In genomic region chr17:59456428-59456827, GRCh38 we compare ENCODE assay signal across 21 cellular contexts.
"Had no signal": no experiment of that assay in that cellular context is flagged by ENCODE, and none has a peak within 500 bp of the region (broad histone marks: within the 10 kb centered on the region; RNA-seq: fewer than 3 reads in every experiment).

No MANE protein-coding gene starts in this region.

- H3K27ac ChIP-seq: foreskin keratinocyte, hepatocyte, left ventricle myocardium inferior, neutrophil, ovary, prostate gland, thyroid gland, WERI-Rb-1 had no signal

- H3K4me3 Mint-ChIP-seq: activated CD8-positive, alpha-beta T cell treated with anti-CD3 and anti-CD28 coated beads, Interleukin-2, amount 10 ng/mL, durations not matched to agents 7 days and 5 days; brain; immature natural killer cell; nephron; T-helper 17 cell had no signal

- H3K36me3 Mint-ChIP-seq: activated naive CD4-positive, alpha-beta T cell treated with anti-CD3 and anti-CD28 coated beads, Interleukin-2, amount 50 U/mL, for 72 hours; brain; immature natural killer cell had no signal

- H3K9me3 Mint-ChIP-seq: activated naive CD4-positive, alpha-beta T cell treated with anti-CD3 and anti-CD28 coated beads, Interleukin-2, amount 50 U/mL, for 72 hours; brain; immature natural killer cell; nephron had no signal

- H3K27me3 Mint-ChIP-seq: brain had no signal

- H3K4me1 Mint-ChIP-seq: immature natural killer cell, nephron, T-helper 17 cell had no signal

- H3K27ac Mint-ChIP-seq: activated CD8-positive, alpha-beta T cell treated with anti-CD3 and anti-CD28 coated beads, Interleukin-2, amount 10 ng/mL, durations not matched to agents 7 days and 5 days; activated naive CD4-positive, alpha-beta T cell treated with anti-CD3 and anti-CD28 coated beads, Interleukin-2, amount 50 U/mL, for 72 hours; brain; immature natural killer cell; nephron; T-helper 17 cell had no signal

- ATAC-seq: activated CD8-positive, alpha-beta T cell treated with anti-CD3 and anti-CD28 coated beads, Interleukin-2, amount 10 ng/mL, durations not matched to agents 7 days and 5 days; activated naive CD4-positive, alpha-beta T cell treated with anti-CD3 and anti-CD28 coated beads, Interleukin-2, amount 50 U/mL, for 72 hours; foreskin keratinocyte; stimulated activated naive CD8-positive, alpha-beta T cell treated with anti-CD3 and anti-CD28 coated beads, Interleukin-15, Interleukin-2, amounts not matched to agents 100 U/mL and 50 U/mL, for 24 hours; T-helper 17 cell had no signal

- DNase-seq: activated CD4-positive, alpha-beta T cell treated with anti-CD3 and anti-CD28 coated beads, Interleukin-2, amount 50 U/mL, for 1 hour; activated CD4-positive, CD25-positive, alpha-beta regulatory T cell treated with anti-CD3 and anti-CD28 coated beads, Interleukin-2, amount 50 U/mL, for 72 hours; activated CD8-positive, alpha-beta T cell treated with anti-CD3 and anti-CD28 coated beads, Interleukin-2, amount 10 ng/mL, durations not matched to agents 7 days and 5 days; aorta; effector memory CD4-positive, alpha-beta T cell; foreskin keratinocyte; immature natural killer cell; left ventricle myocardium inferior; ovary; stimulated activated CD4-positive, alpha-beta T cell treated with anti-CD3 and anti-CD28 coated beads, Interleukin-4, amount 100 ng/mL, for 24 hours; stimulated activated naive CD8-positive, alpha-beta T cell treated with anti-CD3 and anti-CD28 coated beads, Interleukin-15, Interleukin-2, amounts not matched to agents 100 U/mL and 50 U/mL, for 24 hours; substantia nigra; T-helper 17 cell; thyroid gland; WERI-Rb-1 had no signal
